Comparison of ENCODE assay signal across 29 cellular contexts in the genomic region with DNA sequence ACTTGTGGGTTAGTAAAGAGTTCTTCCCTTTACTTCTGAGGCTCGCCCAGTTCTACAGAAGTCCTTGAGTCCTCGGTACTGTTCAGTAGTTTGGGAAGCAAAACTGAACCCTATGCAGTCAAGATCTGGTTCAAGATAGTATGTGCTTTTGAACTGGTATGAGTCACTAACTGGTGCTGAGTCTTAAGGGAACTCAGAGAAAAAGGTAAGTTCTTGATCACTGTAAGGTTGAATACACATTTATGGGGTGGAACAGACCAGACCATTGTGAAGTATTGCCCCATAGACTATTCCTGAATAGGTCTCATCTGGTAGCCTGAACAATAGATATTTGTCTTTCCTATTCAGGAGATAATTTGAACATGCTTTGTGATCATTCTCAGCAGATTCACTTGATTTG.
"Had no signal": no experiment of that assay in that cellular context is flagged by ENCODE, and none has a peak within 500 bp of the region (broad histone marks: within the 10 kb centered on the region; RNA-seq: fewer than 3 reads in every experiment).

No MANE protein-coding gene starts in this region.

- H3K4me3 Mint-ChIP-seq: endodermal cell; mesothelial cell of epicardium; naive B cell; nephron; neural progenitor cell; stimulated activated naive CD8-positive, alpha-beta T cell treated with anti-CD3 and anti-CD28 coated beads, Interleukin-15, amount 100 ng/mL, for 72 hours had no signal

- H3K4me1 Mint-ChIP-seq: endodermal cell; mesothelial cell of epicardium; naive B cell; nephron; stimulated activated naive CD8-positive, alpha-beta T cell treated with anti-CD3 and anti-CD28 coated beads, Interleukin-15, amount 100 ng/mL, for 72 hours had no signal

- H3K36me3 ChIP-seq: gastrocnemius medialis, left lung, neural progenitor cell, right atrium auricular region, suprapubic skin, transverse colon, upper lobe of right lung, uterus had no signal

- H3K4me3 ChIP-seq: dorsolateral prefrontal cortex, gastrocnemius medialis, left lung, mucosa of descending colon, neural progenitor cell, right atrium auricular region, smooth muscle cell, suprapubic skin, transverse colon, upper lobe of right lung, uterus had no signal

- H3K4me2 ChIP-seq: neural progenitor cell, smooth muscle cell had no signal

- H3K36me3 Mint-ChIP-seq: mesothelial cell of epicardium, naive B cell had no signal

- H3K9ac ChIP-seq: neural progenitor cell, parathyroid adenoma had no signal

- H3K9me3 Mint-ChIP-seq: endodermal cell had no signal

- H3K27ac Mint-ChIP-seq: endodermal cell; mesothelial cell of epicardium; naive B cell; nephron; neural progenitor cell; progenitor cell of endocrine pancreas; stimulated activated naive CD8-positive, alpha-beta T cell treated with anti-CD3 and anti-CD28 coated beads, Interleukin-15, amount 100 ng/mL, for 72 hours had no signal

- H3K4me1 ChIP-seq: gastrocnemius medialis, left lung, parathyroid adenoma, right atrium auricular region, suprapubic skin, transverse colon, upper lobe of right lung, uterus had no signal

- H3K9me3 ChIP-seq: gastrocnemius medialis, suprapubic skin, upper lobe of right lung, uterus had no signal

- ATAC-seq: gastrocnemius medialis; left cardiac atrium; left lung; mucosa of descending colon; sciatic nerve; stimulated activated naive CD8-positive, alpha-beta T cell treated with anti-CD3 and anti-CD28 coated beads, Interleukin-15, amount 100 ng/mL, for 72 hours; upper lobe of right lung had no signal

- H3K27ac ChIP-seq: dorsolateral prefrontal cortex, gastrocnemius medialis, left lung, neural progenitor cell, parathyroid adenoma, right atrium auricular region, suprapubic skin, transverse colon, upper lobe of right lung, uterus had no signal

- H3K79me2 ChIP-seq: parathyroid adenoma had no signal

- H2AFZ ChIP-seq: neural progenitor cell, parathyroid adenoma had no signal

- DNase-seq: dorsolateral prefrontal cortex; effector CD4-positive, alpha-beta T cell; endodermal cell; erythroblast; gastrocnemius medialis; head of caudate nucleus; left cardiac atrium; left lung; mesenchymal stem cell; mucosa of descending colon; naive B cell; stimulated activated CD4-positive, alpha-beta T cell treated with anti-CD3 and anti-CD28 coated beads, Interleukin-12 subunit alpha, Interleukin-12 subunit beta, amount 100 ng/mL, for 4 hours; stimulated activated CD4-positive, alpha-beta T cell treated with anti-CD3 and anti-CD28 coated beads, Interleukin-1b, Interleukin-23, amount 100 ng/mL, for 48 hours; stimulated activated CD4-positive, alpha-beta T cell treated with anti-CD3 and anti-CD28 coated beads, Interleukin-4, amount 100 ng/mL, for 1 hour; stimulated activated CD8-positive, alpha-beta memory T cell treated with anti-CD3 and anti-CD28 coated beads, Interleukin-4, amount 100 ng/mL, for 48 hours; stimulated activated naive CD4-positive, alpha-beta T cell; stimulated activated naive CD8-positive, alpha-beta T cell treated with anti-CD3 and anti-CD28 coated beads, Interleukin-15, amount 100 ng/mL, for 72 hours; transverse colon; upper lobe of right lung; uterus had no signal

- H3K27me3 Mint-ChIP-seq: naive B cell; progenitor cell of endocrine pancreas; stimulated activated naive CD8-positive, alpha-beta T cell treated with anti-CD3 and anti-CD28 coated beads, Interleukin-15, amount 100 ng/mL, for 72 hours had no signal

- H3K27me3 ChIP-seq: dorsolateral prefrontal cortex, gastrocnemius medialis, left lung, neural progenitor cell, right atrium auricular region, suprapubic skin, transverse colon, upper lobe of right lung, uterus had no signal
